35 cellular contexts compared by ENCODE assay signal in the genomic region with DNA sequence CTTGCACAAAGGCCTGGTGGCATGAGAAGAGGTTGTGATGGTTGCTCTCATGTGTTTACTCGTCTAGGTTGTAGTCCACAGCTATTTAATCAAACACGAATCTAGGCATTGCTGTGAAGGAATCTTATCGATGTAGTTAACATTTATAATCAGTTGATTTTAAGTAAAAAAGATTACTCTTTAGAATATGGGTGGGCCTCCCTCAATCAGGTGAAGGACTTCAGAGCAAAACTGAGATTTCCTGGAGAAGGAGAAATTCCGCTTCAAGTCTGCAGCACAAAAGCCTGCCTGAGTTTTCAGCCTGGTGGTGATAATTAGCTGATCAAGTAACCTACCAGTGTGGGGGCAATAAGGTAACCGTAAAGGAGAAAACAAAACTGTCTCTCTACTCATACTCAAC.
"Had no signal": no experiment of that assay in that cellular context is flagged by ENCODE, and none has a peak within 500 bp of the region (broad histone marks: within the 10 kb centered on the region; RNA-seq: fewer than 3 reads in every experiment).

No MANE protein-coding gene starts in this region.

- H3K27ac Mint-ChIP-seq: activated B cell treated with CpG ODN at 0.5 μM for 24 hours; activated CD4-positive, alpha-beta memory T cell treated with anti-CD3 and anti-CD28 coated beads for 36 hours; activated CD4-positive, alpha-beta T cell treated with anti-CD3 and anti-CD28 coated beads, Interleukin-2, amount 10 ng/mL, durations not matched to agents 24 days and 14 days; activated CD8-positive, alpha-beta T cell treated with anti-CD3 and anti-CD28 coated beads for 36 hours; activated naive CD4-positive, alpha-beta T cell treated with anti-CD3 and anti-CD28 coated beads for 36 hours; activated naive CD4-positive, alpha-beta T cell treated with anti-CD3 and anti-CD28 coated beads, Interleukin-2, amount 50 U/mL, for 72 hours; activated naive CD8-positive, alpha-beta T cell treated with anti-CD3 and anti-CD28 coated beads for 36 hours; activated T-cell treated with anti-CD3 and anti-CD28 coated beads, Interleukin-2, amount 50 U/mL, for 72 hours; activated T-helper 1 cell treated with anti-CD3 and anti-CD28 coated beads, Interleukin-12 subunit alpha, Interleukin-12 subunit beta, Interleukin-2, Interleukin-4 antibody, amounts not matched to agents 30 ng/mL and 10 ng/mL and 1 ng/mL, durations not matched to agents 14 hours and 24 hours and 36 hours; activated T-helper 17 cell treated with anti-CD3 and anti-CD28 coated beads, Interleukin-2, amount 50 U/mL, for 72 hours; T-helper 1 cell treated with Interleukin-12 subunit alpha and Interleukin-12 subunit beta and Interleukin-4 antibody, amounts not matched to agents 30 μg/mL and 1 μg/mL, for 36 hours; T-helper 2 cell treated with Interferon-gamma antibody and Interleukin-4, amounts not matched to agents 5 μg/mL and 100 μg/mL, for 36 hours had no signal

- H3K27me3 Mint-ChIP-seq: activated CD4-positive, alpha-beta memory T cell treated with anti-CD3 and anti-CD28 coated beads for 36 hours; activated CD4-positive, alpha-beta T cell treated with anti-CD3 and anti-CD28 coated beads, Interleukin-2, amount 10 ng/mL, durations not matched to agents 24 days and 14 days; activated CD8-positive, alpha-beta T cell treated with anti-CD3 and anti-CD28 coated beads for 36 hours; activated T-helper 17 cell treated with anti-CD3 and anti-CD28 coated beads, Interleukin-2, amount 50 U/mL, for 72 hours had no signal

- H3K27me3 ChIP-seq: adrenal gland, body of pancreas, brain microvascular endothelial cell had no signal

- H3K4me3 ChIP-seq: adrenal gland, body of pancreas, breast epithelium had no signal

- H3K4me1 Mint-ChIP-seq: activated B cell treated with CpG ODN at 0.5 μM for 24 hours; activated CD4-positive, alpha-beta T cell treated with anti-CD3 and anti-CD28 coated beads, Interleukin-2, amount 10 ng/mL, durations not matched to agents 24 days and 14 days; activated naive CD8-positive, alpha-beta T cell treated with anti-CD3 and anti-CD28 coated beads for 36 hours; activated T-helper 17 cell treated with anti-CD3 and anti-CD28 coated beads, Interleukin-2, amount 50 U/mL, for 72 hours had no signal

- H3K4me1 ChIP-seq: adrenal gland, body of pancreas, breast epithelium had no signal

- DNase-seq: activated B cell treated with CpG ODN at 0.5 μM for 24 hours; activated CD4-positive, alpha-beta memory T cell treated with anti-CD3 and anti-CD28 coated beads for 36 hours; activated CD4-positive, alpha-beta T cell treated with anti-CD3 and anti-CD28 coated beads for 4 hours; activated CD4-positive, alpha-beta T cell treated with anti-CD3 and anti-CD28 coated beads, Interleukin-2, amount 10 ng/mL, durations not matched to agents 24 days and 14 days; activated CD4-positive, alpha-beta T cell treated with anti-CD3 and anti-CD28 coated beads, Interleukin-2, amount 50 U/mL, for 1 hour; activated CD4-positive, alpha-beta T cell treated with anti-CD3 and anti-CD28 coated beads, Interleukin-2, amount 50 U/mL, for 4 hours; activated CD4-positive, CD25-positive, alpha-beta regulatory T cell treated with anti-CD3 and anti-CD28 coated beads, Interleukin-2, amount 50 U/mL, for 72 hours; activated CD8-positive, alpha-beta memory T cell treated with anti-CD3 and anti-CD28 coated beads, Interleukin-2, amount 50 U/mL, for 4 hours; activated CD8-positive, alpha-beta T cell treated with anti-CD3 and anti-CD28 coated beads for 36 hours; activated effector memory CD4-positive, alpha-beta T cell treated with anti-CD3 and anti-CD28 coated beads, Interleukin-2, amount 50 U/mL, for 16 hours; activated gamma-delta T cell treated with Interleukin-2 at 50 U/mL for 16 hours; activated naive CD4-positive, alpha-beta T cell; activated naive CD4-positive, alpha-beta T cell treated with anti-CD3 and anti-CD28 coated beads for 36 hours; activated naive CD4-positive, alpha-beta T cell treated with anti-CD3 and anti-CD28 coated beads, Interleukin-2, amount 50 U/mL, for 16 hours; activated naive CD8-positive, alpha-beta T cell treated with anti-CD3 and anti-CD28 coated beads for 36 hours; activated T-cell treated with anti-CD3 and anti-CD28 coated beads for 4 hours; activated T-cell treated with anti-CD3 and anti-CD28 coated beads, Interleukin-2, amount 50 U/mL, for 1 hour; activated T-cell treated with anti-CD3 and anti-CD28 coated beads, Interleukin-2, amount 50 U/mL, for 4 hours; activated T-cell treated with anti-CD3 and anti-CD28 coated beads, Interleukin-2, amount 50 U/mL, for 72 hours; adrenal gland; amniotic stem cell; aorta; body of pancreas; brain microvascular endothelial cell; central memory CD4-positive, alpha-beta T cell; T-helper 1 cell; T-helper 2 cell; T-helper 9 cell had no signal

- ATAC-seq: activated CD8-positive, alpha-beta T cell treated with anti-CD3 and anti-CD28 coated beads for 36 hours; activated naive CD4-positive, alpha-beta T cell treated with anti-CD3 and anti-CD28 coated beads, Interleukin-2, amount 50 U/mL, for 72 hours; activated T-cell treated with anti-CD3 and anti-CD28 coated beads, Interleukin-2, amount 50 U/mL, for 4 hours; activated T-cell treated with anti-CD3 and anti-CD28 coated beads, Interleukin-2, amount 50 U/mL, for 72 hours; activated T-helper 17 cell treated with anti-CD3 and anti-CD28 coated beads, Interleukin-2, amount 50 U/mL, for 72 hours; body of pancreas had no signal

- H3K36me3 ChIP-seq: adrenal gland, brain microvascular endothelial cell, breast epithelium had no signal

- H3K27ac ChIP-seq: adrenal gland, body of pancreas, brain microvascular endothelial cell, breast epithelium, VCaP had no signal

- H3K9me3 Mint-ChIP-seq: activated B cell treated with CpG ODN at 0.5 μM for 24 hours; activated CD4-positive, alpha-beta T cell treated with anti-CD3 and anti-CD28 coated beads, Interleukin-2, amount 10 ng/mL, durations not matched to agents 24 days and 14 days; activated CD8-positive, alpha-beta T cell treated with anti-CD3 and anti-CD28 coated beads for 36 hours; activated naive CD4-positive, alpha-beta T cell treated with anti-CD3 and anti-CD28 coated beads for 36 hours; activated naive CD8-positive, alpha-beta T cell treated with anti-CD3 and anti-CD28 coated beads for 36 hours; T-helper 2 cell treated with Interferon-gamma antibody and Interleukin-4, amounts not matched to agents 5 μg/mL and 100 μg/mL, for 36 hours had no signal

- H3K4me3 Mint-ChIP-seq: activated B cell treated with CpG ODN at 0.5 μM for 24 hours; activated CD4-positive, alpha-beta memory T cell treated with anti-CD3 and anti-CD28 coated beads for 36 hours; activated CD4-positive, alpha-beta T cell treated with anti-CD3 and anti-CD28 coated beads, Interleukin-2, amount 10 ng/mL, durations not matched to agents 24 days and 14 days; activated CD8-positive, alpha-beta T cell treated with anti-CD3 and anti-CD28 coated beads for 36 hours; activated naive CD4-positive, alpha-beta T cell treated with anti-CD3 and anti-CD28 coated beads for 36 hours; activated naive CD8-positive, alpha-beta T cell treated with anti-CD3 and anti-CD28 coated beads for 36 hours; activated T-cell treated with anti-CD3 and anti-CD28 coated beads, Interleukin-2, amount 50 U/mL, for 4 hours; activated T-cell treated with anti-CD3 and anti-CD28 coated beads, Interleukin-2, amount 50 U/mL, for 72 hours; activated T-helper 1 cell treated with anti-CD3 and anti-CD28 coated beads, Interleukin-12 subunit alpha, Interleukin-12 subunit beta, Interleukin-2, Interleukin-4 antibody, amounts not matched to agents 30 ng/mL and 10 ng/mL and 1 ng/mL, durations not matched to agents 14 hours and 24 hours and 36 hours; activated T-helper 17 cell treated with anti-CD3 and anti-CD28 coated beads, Interleukin-2, amount 50 U/mL, for 72 hours; T-helper 1 cell treated with Interleukin-12 subunit alpha and Interleukin-12 subunit beta and Interleukin-4 antibody, amounts not matched to agents 30 μg/mL and 1 μg/mL, for 36 hours; T-helper 2 cell treated with Interferon-gamma antibody and Interleukin-4, amounts not matched to agents 5 μg/mL and 100 μg/mL, for 36 hours had no signal

- H3K36me3 Mint-ChIP-seq: activated CD4-positive, alpha-beta memory T cell treated with anti-CD3 and anti-CD28 coated beads for 36 hours; activated naive CD8-positive, alpha-beta T cell treated with anti-CD3 and anti-CD28 coated beads for 36 hours had no signal

- H3K9me3 ChIP-seq: adrenal gland, body of pancreas, breast epithelium had no signal
